Comparison of ENCODE assay signal across 13 cellular contexts in genomic region chr15:64930019-64930652, GRCh38. TPM values are rescaled to one million over a fixed set of nuclear protein-coding genes. Genes with fewer than 3 reads are reported as not detected.
A peak's percentile ranks its signal among the peaks of the same experiment; 100 is the strongest.
DNase-seq lines count a peak whose midpoint lies in the region; ATAC-seq lines count a peak whose summit lies in the region.
"Had no signal": no experiment of that assay in that cellular context is flagged by ENCODE, and none has a peak within 500 bp of the region (broad histone marks: within the 10 kb centered on the region; RNA-seq: fewer than 3 reads in every experiment).

No MANE protein-coding gene starts in this region.

- H3K23ac ChIP-seq in neuronal stem cell (ENCODE audit: low read depth, low read length, poor library complexity) = peak overlapping the region; percentile 25

- ATAC-seq in GM18867 (IDR thresholded peaks at IDR 0.05; ENCODE audit: unreplicated experiment) (peak; percentile 73), GM21526 (IDR thresholded peaks at IDR 0.05; ENCODE audit: low FRiP score, unreplicated experiment) (peak; percentile 66), HG03280 (IDR thresholded peaks at IDR 0.05; ENCODE audit: unreplicated experiment) (peak; percentile 54)
- ATAC-seq: effector memory CD8-positive, alpha-beta T cell; naive thymus-derived CD8-positive, alpha-beta T cell had no signal

- no peaks in the 10 kb centered on the region for H3K27me3 ChIP-seq in neuronal stem cell (ENCODE audit: control insufficient read depth in 3 of 3, insufficient read depth in 3 of 3, low read depth in 1 of 3, low read length in 3 of 3)
- H3K27me3 ChIP-seq: SJCRH30 had no signal

- DNase-seq in neuronal stem cell (ENCODE audit: low spot score) (no peak), NCI-H510A treated with DMSO at 0.1 percent for 48 hours (lab: John Stamatoyannopoulos, UW) (no peak), DMS79 (lab: John Stamatoyannopoulos, UW) (no peak), iPS-NIHi7 (ENCODE audit: extremely low spot score) (no peak)
- DNase-seq in activated naive CD4-positive, alpha-beta T cell treated with Interleukin-2 at 50 U/mL for 16 hours = no peak
- DNase-seq: effector memory CD8-positive, alpha-beta T cell; naive thymus-derived CD8-positive, alpha-beta T cell; NCI-H524; SJCRH30; substantia nigra had no signal

- H3K4me1 ChIP-seq in neuronal stem cell (ENCODE audit: control insufficient read depth in 2 of 2, insufficient read depth in 1 of 2, low read depth in 1 of 2, low read length in 2 of 2) = no peaks in the 10 kb centered on the region
- H3K4me1 ChIP-seq: SJCRH30 had no signal

- H3K4me2 ChIP-seq in neuronal stem cell (ENCODE audit: insufficient read depth, low read length, poor library complexity, severe bottlenecking) = no peak overlapping the region

- H3K36me3 ChIP-seq in neuronal stem cell (replicated peaks in 1 of 2; ENCODE audit: control insufficient read depth in 2 of 2, insufficient read depth in 2 of 2, low read length in 2 of 2) = no peaks in the 10 kb centered on the region
- H3K36me3 ChIP-seq: SJCRH30 had no signal

- H3K9ac ChIP-seq in neuronal stem cell (ENCODE audit: low read depth, low read length, poor library complexity) = no peak overlapping the region

- H2BK120ac ChIP-seq in neuronal stem cell (ENCODE audit: low read depth, low read length) = no peak overlapping the region

- H2BK12ac ChIP-seq in neuronal stem cell (ENCODE audit: low read length) = no peak overlapping the region

- no peaks in the 10 kb centered on the region for H3K79me1 ChIP-seq in neuronal stem cell (ENCODE audit: low read depth, low read length)

- no CpG with 5 or more reads among the region's 10 CpGs for WGBS in neuronal stem cell (ENCODE audit: extremely low coverage in 2 of 2, insufficient read length in 2 of 2, insufficient replicate concordance in 1 of 2), 2 donors

- H2BK5ac ChIP-seq in neuronal stem cell (ENCODE audit: low read length) = no peak overlapping the region

- no peaks in the 10 kb centered on the region for H3K9me3 ChIP-seq in neuronal stem cell (replicated peaks in 1 of 2; ENCODE audit: control insufficient read depth in 2 of 2, insufficient read depth in 1 of 2, low read depth in 1 of 2, low read length in 2 of 2)
- H3K9me3 ChIP-seq: SJCRH30 had no signal

- no peak overlapping the region for H2AK5ac ChIP-seq in neuronal stem cell (ENCODE audit: low read depth, low read length)

- no peak overlapping the region for H2BK15ac ChIP-seq in neuronal stem cell (ENCODE audit: low read length)

- no peak overlapping the region for H3K4me3 ChIP-seq in neuronal stem cell (ENCODE audit: low read length in 2 of 2)
- H3K4me3 ChIP-seq: SJCRH30 had no signal

- no peak overlapping the region for H3K4ac ChIP-seq in neuronal stem cell (ENCODE audit: low read length)

- H4K8ac ChIP-seq in neuronal stem cell (ENCODE audit: low read depth, low read length) = no peak overlapping the region

- no peak overlapping the region for H3K18ac ChIP-seq in neuronal stem cell (ENCODE audit: low read length)

- H2AFZ ChIP-seq in neuronal stem cell (ENCODE audit: low read length) = no peak overlapping the region

- no peak overlapping the region for H3K14ac ChIP-seq in neuronal stem cell (ENCODE audit: low read length)

- H4K91ac ChIP-seq in neuronal stem cell (ENCODE audit: low read depth, low read length, poor library complexity) = no peak overlapping the region

- H3K27ac ChIP-seq in neuronal stem cell (replicated peaks; ENCODE audit: low read length) = no peak overlapping the region
- H3K27ac ChIP-seq: SJCRH30 had no signal

RNA-seq across cellular contexts. Expression of gene ANKDD1A, which starts 18.4 kb away (rescaled TPM):
- polyA plus RNA-seq in neuronal stem cell (2013, experiment 1 of 2) = 3.2 TPM
- 3.2 TPM for polyA plus RNA-seq in neuronal stem cell (2013, experiment 2 of 2)

RNA-seq across cellular contexts. Expression of gene SPG21, which starts 59.6 kb away (rescaled TPM):
- polyA plus RNA-seq in neuronal stem cell (2013, experiment 1 of 2) = 73.0 TPM
- 75.2 TPM for polyA plus RNA-seq in neuronal stem cell (2013, experiment 2 of 2)
